ENCODE assay signal across 1 cellular context in the genomic region with DNA sequence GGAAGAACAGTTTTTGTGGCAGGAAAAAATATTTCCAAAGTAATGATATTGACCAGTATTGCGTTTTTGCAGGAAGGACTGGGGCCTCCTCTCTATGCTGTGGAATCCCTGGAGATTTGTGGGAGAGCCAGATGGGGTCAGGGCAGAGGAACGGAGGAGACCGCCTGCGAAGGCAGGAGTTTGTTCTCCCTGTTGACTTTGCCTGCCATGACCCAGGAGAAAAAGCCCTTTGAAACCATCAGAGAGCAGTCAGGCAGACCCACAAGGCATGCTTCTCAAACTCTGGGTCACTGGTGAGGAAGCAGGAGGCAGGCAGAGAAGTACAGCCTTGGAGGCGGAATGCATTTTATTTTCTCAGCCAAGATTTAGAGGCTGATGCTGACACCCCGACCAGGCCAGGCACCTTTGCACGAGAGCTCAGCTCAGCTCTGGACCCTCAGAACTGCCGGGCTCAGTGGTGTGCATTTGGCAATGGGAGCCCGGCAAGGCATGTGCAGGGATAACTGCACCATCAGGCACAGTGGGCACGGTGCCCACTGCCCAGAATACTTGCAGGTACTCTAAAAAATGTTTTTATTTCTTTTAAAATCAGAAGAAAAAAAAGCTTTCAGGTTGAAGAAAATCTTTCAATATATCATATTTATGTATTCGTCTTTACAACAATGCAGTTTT.
TF ChIP-seq lines count a peak whose summit lies in the region.

No MANE protein-coding gene starts in this region.

TF ChIP-seq in HepG2, 621 proteins besides CTCF, POLR2A, EP300 and RAD21 (continued from another document and continues in another):
- no peak for TF ChIP-seq SNAPC4 (CRISPR knock-in tag; IDR thresholded peaks at IDR 0.05)
- TF ChIP-seq MEIS1 (CRISPR knock-in tag; IDR thresholded peaks at IDR 0.05; ENCODE audit: borderline replicate concordance) = 0 out of 2 replicates have a peak, but pooled peaks have one; percentile 47
- TF ChIP-seq ZNF468 (CRISPR knock-in tag; IDR thresholded peaks at IDR 0.05) = no peak
- TF ChIP-seq, protein P1, sequence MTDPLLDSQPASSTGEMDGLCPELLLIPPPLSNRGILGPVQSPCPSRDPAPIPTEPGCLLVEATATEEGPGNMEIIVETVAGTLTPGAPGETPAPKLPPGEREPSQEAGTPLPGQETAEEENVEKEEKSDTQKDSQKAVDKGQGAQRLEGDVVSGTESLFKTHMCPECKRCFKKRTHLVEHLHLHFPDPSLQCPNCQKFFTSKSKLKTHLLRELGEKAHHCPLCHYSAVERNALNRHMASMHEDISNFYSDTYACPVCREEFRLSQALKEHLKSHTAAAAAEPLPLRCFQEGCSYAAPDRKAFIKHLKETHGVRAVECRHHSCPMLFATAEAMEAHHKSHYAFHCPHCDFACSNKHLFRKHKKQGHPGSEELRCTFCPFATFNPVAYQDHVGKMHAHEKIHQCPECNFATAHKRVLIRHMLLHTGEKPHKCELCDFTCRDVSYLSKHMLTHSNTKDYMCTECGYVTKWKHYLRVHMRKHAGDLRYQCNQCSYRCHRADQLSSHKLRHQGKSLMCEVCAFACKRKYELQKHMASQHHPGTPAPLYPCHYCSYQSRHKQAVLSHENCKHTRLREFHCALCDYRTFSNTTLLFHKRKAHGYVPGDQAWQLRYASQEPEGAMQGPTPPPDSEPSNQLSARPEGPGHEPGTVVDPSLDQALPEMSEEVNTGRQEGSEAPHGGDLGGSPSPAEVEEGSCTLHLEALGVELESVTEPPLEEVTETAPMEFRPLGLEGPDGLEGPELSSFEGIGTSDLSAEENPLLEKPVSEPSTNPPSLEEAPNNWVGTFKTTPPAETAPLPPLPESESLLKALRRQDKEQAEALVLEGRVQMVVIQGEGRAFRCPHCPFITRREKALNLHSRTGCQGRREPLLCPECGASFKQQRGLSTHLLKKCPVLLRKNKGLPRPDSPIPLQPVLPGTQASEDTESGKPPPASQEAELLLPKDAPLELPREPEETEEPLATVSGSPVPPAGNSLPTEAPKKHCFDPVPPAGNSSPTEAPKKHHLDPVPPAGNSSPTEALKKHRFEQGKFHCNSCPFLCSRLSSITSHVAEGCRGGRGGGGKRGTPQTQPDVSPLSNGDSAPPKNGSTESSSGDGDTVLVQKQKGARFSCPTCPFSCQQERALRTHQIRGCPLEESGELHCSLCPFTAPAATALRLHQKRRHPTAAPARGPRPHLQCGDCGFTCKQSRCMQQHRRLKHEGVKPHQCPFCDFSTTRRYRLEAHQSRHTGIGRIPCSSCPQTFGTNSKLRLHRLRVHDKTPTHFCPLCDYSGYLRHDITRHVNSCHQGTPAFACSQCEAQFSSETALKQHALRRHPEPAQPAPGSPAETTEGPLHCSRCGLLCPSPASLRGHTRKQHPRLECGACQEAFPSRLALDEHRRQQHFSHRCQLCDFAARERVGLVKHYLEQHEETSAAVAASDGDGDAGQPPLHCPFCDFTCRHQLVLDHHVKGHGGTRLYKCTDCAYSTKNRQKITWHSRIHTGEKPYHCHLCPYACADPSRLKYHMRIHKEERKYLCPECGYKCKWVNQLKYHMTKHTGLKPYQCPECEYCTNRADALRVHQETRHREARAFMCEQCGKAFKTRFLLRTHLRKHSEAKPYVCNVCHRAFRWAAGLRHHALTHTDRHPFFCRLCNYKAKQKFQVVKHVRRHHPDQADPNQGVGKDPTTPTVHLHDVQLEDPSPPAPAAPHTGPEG (CRISPR knock-in tag; IDR thresholded peaks at IDR 0.05) = no peak
- TF ChIP-seq FOXA1 (IDR thresholded peaks at IDR 0.05) = no peak
- peak; percentile 73 for TF ChIP-seq FOXA1 (CRISPR knock-in tag; IDR thresholded peaks at IDR 0.05)
- TF ChIP-seq BCL3 (CRISPR knock-in tag; IDR thresholded peaks at IDR 0.05) = no peak
- no peak for TF ChIP-seq SOX13 (IDR thresholded peaks at IDR 0.05)
- no peak for TF ChIP-seq SOX13 (CRISPR knock-in tag; conservative IDR thresholded peaks at IDR 0.05 in 1 of 2, IDR thresholded peaks at IDR 0.05 in 1 of 2)
- TF ChIP-seq HNRNPL (IDR thresholded peaks at IDR 0.05; ENCODE audit: low read depth, low read length) = no peak
- TF ChIP-seq KIAA2018 (CRISPR knock-in tag; IDR thresholded peaks at IDR 0.05; ENCODE audit: borderline replicate concordance) = no peak
- no peak for TF ChIP-seq MED8 (CRISPR knock-in tag; IDR thresholded peaks at IDR 0.05; ENCODE audit: insufficient replicate concordance)
- no peak for TF ChIP-seq ZNF335 (CRISPR knock-in tag; IDR thresholded peaks at IDR 0.05)
- no peak for TF ChIP-seq ZNF749 (CRISPR knock-in tag; IDR thresholded peaks at IDR 0.05; ENCODE audit: borderline replicate concordance)
- TF ChIP-seq GATA4 (IDR thresholded peaks at IDR 0.05; ENCODE audit: borderline replicate concordance, low read depth) = no peak
- TF ChIP-seq PAWR (CRISPR knock-in tag; IDR thresholded peaks at IDR 0.05; ENCODE audit: borderline replicate concordance) = no peak
- no peak for TF ChIP-seq NFE2L2 (IDR thresholded peaks at IDR 0.05; ENCODE audit: low read length)
- no peak for TF ChIP-seq ZNF747 (CRISPR knock-in tag; IDR thresholded peaks at IDR 0.05; ENCODE audit: borderline replicate concordance)
- no peak for TF ChIP-seq ZNF496 (CRISPR knock-in tag; IDR thresholded peaks at IDR 0.05; ENCODE audit: insufficient replicate concordance)
- TF ChIP-seq ZNF841 (CRISPR knock-in tag; IDR thresholded peaks at IDR 0.05; ENCODE audit: borderline replicate concordance) = no peak
- no peak for TF ChIP-seq GFI1 (CRISPR knock-in tag; IDR thresholded peaks at IDR 0.05; ENCODE audit: borderline replicate concordance)
- TF ChIP-seq ZNF775 (CRISPR knock-in tag; IDR thresholded peaks at IDR 0.05; ENCODE audit: borderline replicate concordance) = no peak
- no peak for TF ChIP-seq TCF7L2 (IDR thresholded peaks at IDR 0.05; ENCODE audit: low read depth, low read length)
- no peak; the same call in 1 of the 2 replicates for TF ChIP-seq RFXAP (CRISPR knock-in tag; IDR thresholded peaks at IDR 0.05; ENCODE audit: borderline replicate concordance)
- no peak for TF ChIP-seq EHMT2 (IDR thresholded peaks at IDR 0.05; ENCODE audit: borderline replicate concordance, low read depth, low read length)
- TF ChIP-seq RFX5 (IDR thresholded peaks at IDR 0.05; ENCODE audit: low read depth, low read length) = no peak
- no peak for TF ChIP-seq KLF6 (CRISPR knock-in tag; IDR thresholded peaks at IDR 0.05)
- peak; percentile 61; the same call in 1 of the 2 replicates for TF ChIP-seq MAX (IDR thresholded peaks at IDR 0.05)
- TF ChIP-seq ZNF781 (CRISPR knock-in tag; IDR thresholded peaks at IDR 0.05; ENCODE audit: borderline replicate concordance, not compliant biosample characterization) = no peak
- TF ChIP-seq SYNCRIP (IDR thresholded peaks at IDR 0.05; ENCODE audit: insufficient read depth, low read depth, low read length) = no peak
